Comparison of ENCODE assay signal across 8 cellular contexts in the genomic region with DNA sequence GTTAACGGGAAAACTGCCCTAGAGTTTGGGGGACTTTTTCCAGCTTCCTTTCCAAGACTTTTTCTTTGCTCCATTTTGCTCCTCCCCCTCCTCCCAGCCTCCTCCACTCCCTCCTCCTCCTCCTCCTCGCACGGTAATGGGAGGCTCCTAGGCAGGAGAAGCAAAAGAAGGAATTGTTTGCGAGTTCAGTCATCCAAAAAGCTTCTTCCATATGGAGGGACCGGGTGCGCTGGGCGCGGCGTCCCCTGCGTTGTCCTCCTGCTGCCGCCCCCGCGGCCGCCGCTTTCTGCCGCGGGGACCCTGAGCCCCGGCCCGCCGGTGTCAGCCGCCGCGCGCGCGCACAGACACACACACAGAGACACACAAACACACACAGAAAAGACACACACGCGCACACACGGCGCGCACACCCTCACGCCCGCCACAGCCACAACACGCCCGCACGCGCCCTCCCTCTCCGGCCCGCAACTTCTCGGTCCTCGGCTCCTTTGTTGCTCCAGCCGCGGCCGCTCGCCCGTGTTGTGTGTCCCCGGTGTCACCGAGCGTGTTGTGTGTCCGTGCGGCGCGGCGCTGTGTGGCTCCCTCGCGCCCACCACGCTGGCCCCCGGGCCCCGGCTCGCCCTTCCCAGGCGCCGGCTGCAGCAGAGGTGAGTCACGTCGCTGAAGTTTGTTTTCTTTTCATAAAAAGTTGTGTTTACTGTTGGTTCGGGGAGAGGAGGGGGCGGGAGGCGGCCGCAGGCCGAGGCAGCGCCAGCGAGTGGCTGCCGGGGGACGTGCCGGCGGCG. TPM values are rescaled to one million over a fixed set of nuclear protein-coding genes. Genes with fewer than 3 reads are reported as not detected.
A peak's percentile ranks its signal among the peaks of the same experiment; 100 is the strongest.
DNase-seq lines count a peak whose midpoint lies in the region; ATAC-seq and TF ChIP-seq lines count a peak whose summit lies in the region.

A gene with protein sequence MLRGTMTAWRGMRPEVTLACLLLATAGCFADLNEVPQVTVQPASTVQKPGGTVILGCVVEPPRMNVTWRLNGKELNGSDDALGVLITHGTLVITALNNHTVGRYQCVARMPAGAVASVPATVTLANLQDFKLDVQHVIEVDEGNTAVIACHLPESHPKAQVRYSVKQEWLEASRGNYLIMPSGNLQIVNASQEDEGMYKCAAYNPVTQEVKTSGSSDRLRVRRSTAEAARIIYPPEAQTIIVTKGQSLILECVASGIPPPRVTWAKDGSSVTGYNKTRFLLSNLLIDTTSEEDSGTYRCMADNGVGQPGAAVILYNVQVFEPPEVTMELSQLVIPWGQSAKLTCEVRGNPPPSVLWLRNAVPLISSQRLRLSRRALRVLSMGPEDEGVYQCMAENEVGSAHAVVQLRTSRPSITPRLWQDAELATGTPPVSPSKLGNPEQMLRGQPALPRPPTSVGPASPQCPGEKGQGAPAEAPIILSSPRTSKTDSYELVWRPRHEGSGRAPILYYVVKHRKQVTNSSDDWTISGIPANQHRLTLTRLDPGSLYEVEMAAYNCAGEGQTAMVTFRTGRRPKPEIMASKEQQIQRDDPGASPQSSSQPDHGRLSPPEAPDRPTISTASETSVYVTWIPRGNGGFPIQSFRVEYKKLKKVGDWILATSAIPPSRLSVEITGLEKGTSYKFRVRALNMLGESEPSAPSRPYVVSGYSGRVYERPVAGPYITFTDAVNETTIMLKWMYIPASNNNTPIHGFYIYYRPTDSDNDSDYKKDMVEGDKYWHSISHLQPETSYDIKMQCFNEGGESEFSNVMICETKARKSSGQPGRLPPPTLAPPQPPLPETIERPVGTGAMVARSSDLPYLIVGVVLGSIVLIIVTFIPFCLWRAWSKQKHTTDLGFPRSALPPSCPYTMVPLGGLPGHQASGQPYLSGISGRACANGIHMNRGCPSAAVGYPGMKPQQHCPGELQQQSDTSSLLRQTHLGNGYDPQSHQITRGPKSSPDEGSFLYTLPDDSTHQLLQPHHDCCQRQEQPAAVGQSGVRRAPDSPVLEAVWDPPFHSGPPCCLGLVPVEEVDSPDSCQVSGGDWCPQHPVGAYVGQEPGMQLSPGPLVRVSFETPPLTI (plus strand): TSS at position 188 of the 785 bp plus-strand sequence. CDS start 38,246 bp downstream, outside the sequence.

- peak within 1 kb of the TSS; percentile 95 for H3K4me2 ChIP-seq in osteoblast (ENCODE audit: insufficient read depth, low read length)

- H3K9me3 Mint-ChIP-seq in activated naive CD8-positive, alpha-beta T cell treated with anti-CD3 and anti-CD28 coated beads for 36 hours: no peaks in the 10 kb centered on the region

- H3K79me2 ChIP-seq in osteoblast (ENCODE audit: insufficient read depth, low read length): peaks cover 14% of the 10 kb centered on the region

- H3K36me3 ChIP-seq in osteoblast (ENCODE audit: insufficient read depth, low read length): no peaks in the 10 kb centered on the region

- intact Hi-C loops in Right ventricle myocardium superior (cut with DNase I): no loop called here

- peaks cover 23% of the 10 kb centered on the region for H3K4me1 ChIP-seq in osteoblast (ENCODE audit: insufficient read depth, low read length)

- peaks cover 81% of the 10 kb centered on the region for H3K27me3 Mint-ChIP-seq in activated naive CD8-positive, alpha-beta T cell treated with anti-CD3 and anti-CD28 coated beads for 36 hours

- H3K4me3 ChIP-seq in osteoblast (ENCODE audit: insufficient read depth, low read length): peak within 1 kb of the TSS; percentile 89

- peak within 1 kb of the TSS; percentile 74 for H3K27ac ChIP-seq in osteoblast (ENCODE audit: low read depth, low read length)

- ATAC-seq in Right ventricle myocardium superior (ENCODE audit: poor library complexity) (peak; percentile 87), GM21423 (IDR thresholded peaks at IDR 0.05; ENCODE audit: unreplicated experiment) (no peak)

- H3K4me3 Mint-ChIP-seq in activated naive CD8-positive, alpha-beta T cell treated with anti-CD3 and anti-CD28 coated beads for 36 hours: peak within 1 kb of the TSS; percentile 80

- H3K27me3 ChIP-seq in osteoblast (ENCODE audit: insufficient read depth, low read length): no peaks in the 10 kb centered on the region

- peak; percentile 70 for DNase-seq in D341Med (ENCODE audit: low spot score)
- peak; percentile 43 for DNase-seq in HS-5 (ENCODE audit: low read depth)
- DNase-seq in activated naive CD8-positive, alpha-beta T cell treated with anti-CD3 and anti-CD28 coated beads for 36 hours: peak; percentile 5
- DNase-seq in Right ventricle myocardium superior: no peak
- DNase-seq in osteoblast (ENCODE audit: insufficient read length, low spot score, missing footprints): peak; percentile 94
- no peak for DNase-seq in stimulated activated CD8-positive, alpha-beta memory T cell treated with anti-CD3 and anti-CD28 coated beads, Interleukin-4, amount 100 ng/mL, for 48 hours
- no peak for DNase-seq in KG1 (lab: John Stamatoyannopoulos, UW)

- H3K9me3 ChIP-seq in osteoblast (ENCODE audit: low read depth, low read length): no peaks in the 10 kb centered on the region

- no peak for TF ChIP-seq CTCF in osteoblast (IDR thresholded peaks at IDR 0.05; ENCODE audit: extremely low read depth, low read depth, low read length)

- H4K20me1 ChIP-seq in osteoblast (ENCODE audit: insufficient read depth, low read length): no peaks in the 10 kb centered on the region

- H3K36me3 Mint-ChIP-seq in activated naive CD8-positive, alpha-beta T cell treated with anti-CD3 and anti-CD28 coated beads for 36 hours: peaks cover 3% of the 10 kb centered on the region

- peak within 1 kb of the TSS; percentile 25 for H3K27ac Mint-ChIP-seq in activated naive CD8-positive, alpha-beta T cell treated with anti-CD3 and anti-CD28 coated beads for 36 hours

- peaks cover 6% of the 10 kb centered on the region for H3K4me1 Mint-ChIP-seq in activated naive CD8-positive, alpha-beta T cell treated with anti-CD3 and anti-CD28 coated beads for 36 hours

- H2AFZ ChIP-seq in osteoblast (ENCODE audit: low read length): peak within 1 kb of the TSS; percentile 98

RNA-seq across cellular contexts. Expression of the gene that starts here (rescaled TPM):
- total RNA-seq in activated naive CD8-positive, alpha-beta T cell treated with anti-CD3 and anti-CD28 coated beads for 36 hours: under 1 TPM in 1 of 2 experiments, not detected in 1; 0.44 TPM
- total RNA-seq in Right ventricle myocardium superior (7.4 TPM), osteoblast (22.8 and 29.2 TPM in 2 replicates)

Comparison
In these comparisons a context has a peak if more than half of its experiments do, and no peak if none do; other contexts are left out.
1. Peak in DNase-seq in activated naive CD8-positive, alpha-beta T cell treated with anti-CD3 and anti-CD28 coated beads for 36 hours; RNA of the gene not detected or under 1 TPM.
2. DNase-seq: peak in D341Med (single experiment), HS-5 (single experiment) and osteoblast (single experiment); none in Right ventricle myocardium superior (single experiment), stimulated activated CD8-positive, alpha-beta memory T cell treated with anti-CD3 and anti-CD28 coated beads, Interleukin-4, amount 100 ng/mL, for 48 hours (single experiment) and KG1 (single experiment).